ENCODE assay signal across 30 cellular contexts in genomic region chr3:37666618-37667017, GRCh38.
"Had no signal": no experiment of that assay in that cellular context is flagged by ENCODE, and none has a peak within 500 bp of the region (broad histone marks: within the 10 kb centered on the region; RNA-seq: fewer than 3 reads in every experiment).

No MANE protein-coding gene starts in this region.

- H3K27ac Mint-ChIP-seq: effector memory CD8-positive, alpha-beta T cell; mesothelial cell of epicardium; naive B cell; natural killer cell treated with Interleukin-12 subunit alpha and Interleukin-12 subunit beta and Interleukin-15 and Interleukin-18, amount 100 ng/mL, for 72 hours; stimulated activated naive CD8-positive, alpha-beta T cell treated with anti-CD3 and anti-CD28 coated beads, Interleukin-15, amount 100 ng/mL, for 72 hours had no signal

- DNase-seq: cerebellar nuclear complex; cortex of kidney; effector memory CD8-positive, alpha-beta T cell; foreskin fibroblast; glutamatergic neuron; hippocampal formation; left colon; mesenchymal stem cell; mucosa of descending colon; naive B cell; occipital lobe; ovary; posterior cingulate gyrus; psoas muscle; right lobe of liver; small intestine; stimulated activated CD4-positive, alpha-beta T cell treated with anti-CD3 and anti-CD28 coated beads, Interleukin-15, amount 100 ng/mL, for 24 hours; stimulated activated CD4-positive, alpha-beta T cell treated with anti-CD3 and anti-CD28 coated beads, Interleukin-2, amount 100 ng/mL, for 48 hours; stimulated activated CD8-positive, alpha-beta memory T cell treated with anti-CD3 and anti-CD28 coated beads, Interleukin-4, amount 100 ng/mL, for 48 hours; stimulated activated naive CD4-positive, alpha-beta T cell; stimulated activated naive CD8-positive, alpha-beta T cell treated with anti-CD3 and anti-CD28 coated beads, Interleukin-15, amount 100 ng/mL, for 72 hours; trophoblast cell had no signal

- H3K4me3 Mint-ChIP-seq: effector memory CD8-positive, alpha-beta T cell; mesothelial cell of epicardium; natural killer cell treated with Interleukin-12 subunit alpha and Interleukin-12 subunit beta and Interleukin-15 and Interleukin-18, amount 100 ng/mL, for 72 hours; stimulated activated naive CD8-positive, alpha-beta T cell treated with anti-CD3 and anti-CD28 coated beads, Interleukin-15, amount 100 ng/mL, for 72 hours had no signal

- H3K27ac ChIP-seq: ovary, psoas muscle, right lobe of liver, suprapubic skin, vagina had no signal

- H3K36me3 ChIP-seq: heart right ventricle, ovary, right lobe of liver, suprapubic skin, vagina had no signal

- H3K4me3 ChIP-seq: heart right ventricle, lung, mucosa of descending colon, ovary, psoas muscle, right lobe of liver, suprapubic skin, vagina had no signal

- FAIRE-seq: endometrium, islet of Langerhans, small intestine had no signal

- H3K9me3 Mint-ChIP-seq: effector memory CD8-positive, alpha-beta T cell; mesothelial cell of epicardium; natural killer cell treated with Interleukin-12 subunit alpha and Interleukin-12 subunit beta and Interleukin-15 and Interleukin-18, amount 100 ng/mL, for 72 hours; stimulated activated naive CD8-positive, alpha-beta T cell treated with anti-CD3 and anti-CD28 coated beads, Interleukin-15, amount 100 ng/mL, for 72 hours had no signal

- H3K4me1 ChIP-seq: psoas muscle had no signal

- H3K36me3 Mint-ChIP-seq: mesothelial cell of epicardium; naive B cell; natural killer cell treated with Interleukin-12 subunit alpha and Interleukin-12 subunit beta and Interleukin-15 and Interleukin-18, amount 100 ng/mL, for 72 hours had no signal

- H3K27me3 ChIP-seq: heart right ventricle, ovary, right lobe of liver, suprapubic skin, vagina had no signal

- ATAC-seq: effector memory CD8-positive, alpha-beta T cell; left colon; mucosa of descending colon; natural killer cell treated with Interleukin-12 subunit alpha and Interleukin-12 subunit beta and Interleukin-15 and Interleukin-18, amount 100 ng/mL, for 72 hours; psoas muscle; right lobe of liver; stimulated activated naive CD8-positive, alpha-beta T cell treated with anti-CD3 and anti-CD28 coated beads, Interleukin-15, amount 100 ng/mL, for 72 hours had no signal

- H3K9me3 ChIP-seq: heart right ventricle, mucosa of descending colon, ovary, psoas muscle, right lobe of liver, suprapubic skin, vagina had no signal

- H3K4me1 Mint-ChIP-seq: naive B cell; stimulated activated naive CD8-positive, alpha-beta T cell treated with anti-CD3 and anti-CD28 coated beads, Interleukin-15, amount 100 ng/mL, for 72 hours had no signal
